27 cellular contexts compared by ENCODE assay signal in the genomic region with DNA sequence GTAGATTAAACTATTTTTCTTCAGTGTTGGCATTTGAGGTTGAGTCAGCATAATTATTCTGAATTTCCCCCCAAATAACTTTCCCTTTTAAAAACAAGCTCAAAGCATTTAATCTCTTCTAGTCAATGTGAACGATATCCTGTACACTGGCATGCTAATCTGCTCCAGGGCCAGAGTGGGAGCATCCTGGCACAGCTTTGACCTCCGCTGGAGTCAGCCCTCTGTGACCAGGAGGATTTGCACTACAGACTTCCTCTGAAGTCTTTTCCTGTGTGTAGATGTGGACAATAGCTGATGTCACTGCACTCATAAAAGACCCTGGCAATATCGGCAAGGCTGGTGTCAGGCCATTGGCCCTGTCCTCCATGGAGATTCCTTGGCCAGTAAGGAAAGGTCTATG.
DNase-seq lines count a peak whose midpoint lies in the region; ATAC-seq, FAIRE-seq and TF ChIP-seq lines count a peak whose summit lies in the region.
"Had no signal": no experiment of that assay in that cellular context is flagged by ENCODE, and none has a peak within 500 bp of the region (broad histone marks: within the 10 kb centered on the region; RNA-seq: fewer than 3 reads in every experiment).

No MANE protein-coding gene starts in this region.

- no peak overlapping the region for H3K56ac ChIP-seq in mesendoderm (ENCODE audit: low read length)

- DNase-seq in A549 (ENCODE audit: low read depth in 1 of 2, low spot score in 1 of 2) (no peak), K562 (ENCODE audit: extremely low read depth in 1 of 4, low spot score in 3 of 4) (no peak), mesendoderm (no peak), trophoblast cell (no peak), WERI-Rb-1 (no peak), T-helper 17 cell (no peak), natural killer cell (no peak), NCI-H2227 (lab: John Stamatoyannopoulos, UW; ENCODE audit: unreplicated experiment) (no peak)
- DNase-seq: ACHN; AML-193; BE2C; CD4-positive, alpha-beta T cell; CD8-positive, alpha-beta memory T cell; DMS 273 treated with DMSO at 0.1 percent for 48 hours; DMS79; GF-D8; HFFc6 had no signal

- peaks cover 0 to 2% of the 10 kb centered on the region in 2 donors for H3K9me3 Mint-ChIP-seq in natural killer cell
- H3K9me3 Mint-ChIP-seq: GM23338 had no signal

- no peak overlapping the region for H3K18ac ChIP-seq in mesendoderm (ENCODE audit: low read length)
- H3K18ac ChIP-seq in trophoblast cell (ENCODE audit: low read length) = no peak overlapping the region

- H3K27me3 ChIP-seq in K562 (ENCODE audit: control insufficient read depth in 2 of 2, insufficient read depth in 2 of 2, low read length in 2 of 2) (no peaks in the 10 kb centered on the region), mesendoderm (ENCODE audit: insufficient read depth, low read length, poor library complexity) (no peaks in the 10 kb centered on the region), trophoblast cell (ENCODE audit: insufficient read depth, low read length) (no peaks in the 10 kb centered on the region), WERI-Rb-1 (ENCODE audit: insufficient read depth, low read depth, severe bottlenecking) (no peaks in the 10 kb centered on the region)
- H3K27me3 ChIP-seq: BE2C; BLaER1 treated with 17β-estradiol and CSF1 and Interleukin-3, amounts not matched to agents 10 nM and 100 nM had no signal

- H3K9me3 ChIP-seq in A549 (no peaks in the 10 kb centered on the region), K562 (replicated peaks; ENCODE audit: control insufficient read depth, insufficient read depth, low read depth, low read length) (no peaks in the 10 kb centered on the region), trophoblast cell (ENCODE audit: insufficient read depth, low read depth, low read length) (no peaks in the 10 kb centered on the region), WERI-Rb-1 (ENCODE audit: severe bottlenecking) (no peaks in the 10 kb centered on the region), T-helper 17 cell (ENCODE audit: control insufficient read depth, low read length, poor library complexity, severe bottlenecking) (no peaks in the 10 kb centered on the region)
- H3K9me3 ChIP-seq: BE2C; BLaER1 treated with 17β-estradiol and CSF1 and Interleukin-3, amounts not matched to agents 10 nM and 100 nM; HAP-1 had no signal

- no peak overlapping the region for H4K8ac ChIP-seq in mesendoderm (ENCODE audit: low read depth, low read length)
- no peak overlapping the region for H4K8ac ChIP-seq in trophoblast cell (ENCODE audit: low read depth, low read length)

- no peak overlapping the region for H3K27ac Mint-ChIP-seq in T-helper 17 cell
- H3K27ac Mint-ChIP-seq in natural killer cell = no peak overlapping the region
- H3K27ac Mint-ChIP-seq: CD14-positive monocyte; CD4-positive, alpha-beta T cell; CD8-positive, alpha-beta memory T cell; GM23338; HFFc6 had no signal

- H3K36me3 ChIP-seq in K562 (ENCODE audit: control insufficient read depth, insufficient read depth, low read length) = no peaks in the 10 kb centered on the region
- no peaks in the 10 kb centered on the region for H3K36me3 ChIP-seq in mesendoderm (ENCODE audit: control insufficient read depth, insufficient read depth, low read length)
- H3K36me3 ChIP-seq in trophoblast cell (ENCODE audit: control insufficient read depth in 1 of 2, insufficient read depth in 2 of 2, low read length in 2 of 2) = no peaks in the 10 kb centered on the region
- H3K36me3 ChIP-seq in WERI-Rb-1 = no peaks in the 10 kb centered on the region
- H3K36me3 ChIP-seq: BE2C; BLaER1 treated with 17β-estradiol and CSF1 and Interleukin-3, amounts not matched to agents 10 nM and 100 nM; HAP-1 had no signal

- no peaks in the 10 kb centered on the region for H3K9me1 ChIP-seq in K562 (ENCODE audit: control insufficient read depth, insufficient read depth, low read length)

- TF ChIP-seq EP300 in A549 (IDR thresholded peaks at IDR 0.05) (no peak), K562 (IDR thresholded peaks at IDR 0.05; ENCODE audit: low read length) (no peak)

- H3K4me1 Mint-ChIP-seq in T-helper 17 cell = no peaks in the 10 kb centered on the region
- no peaks in the 10 kb centered on the region for H3K4me1 Mint-ChIP-seq in natural killer cell
- H3K4me1 Mint-ChIP-seq: CD14-positive monocyte; CD8-positive, alpha-beta memory T cell had no signal

- H3K79me2 ChIP-seq in K562 (ENCODE audit: control insufficient read depth, insufficient read depth, low read length) (no peaks in the 10 kb centered on the region), mesendoderm (ENCODE audit: control insufficient read depth, insufficient read depth, low read length) (no peaks in the 10 kb centered on the region), trophoblast cell (ENCODE audit: control insufficient read depth, insufficient read depth, low read length, poor library complexity) (no peaks in the 10 kb centered on the region)

- H3K4me1 ChIP-seq in A549 (no peaks in the 10 kb centered on the region), K562 (replicated peaks in 1 of 2; ENCODE audit: control insufficient read depth in 2 of 2, insufficient read depth in 2 of 2, low read length in 2 of 2) (no peaks in the 10 kb centered on the region), mesendoderm (ENCODE audit: control insufficient read depth, low read depth, low read length) (no peaks in the 10 kb centered on the region), trophoblast cell (ENCODE audit: control insufficient read depth in 1 of 2, insufficient read depth in 2 of 2, low read length in 2 of 2) (no peaks in the 10 kb centered on the region)
- H3K4me1 ChIP-seq: BE2C, HAP-1 had no signal

- H3K4me3 ChIP-seq in A549 (no peak overlapping the region), K562 (no peak overlapping the region), mesendoderm (ENCODE audit: low read length) (no peak overlapping the region), trophoblast cell (ENCODE audit: low read depth, low read length) (no peak overlapping the region), WERI-Rb-1 (ENCODE audit: low read depth, low read length) (no peak overlapping the region)
- H3K4me3 ChIP-seq: BLaER1 treated with 17β-estradiol and CSF1 and Interleukin-3, amounts not matched to agents 10 nM and 100 nM; GM23338; HAP-1 had no signal

- H3K14ac ChIP-seq in trophoblast cell (ENCODE audit: low read length) = no peak overlapping the region

- H3K9ac ChIP-seq in K562 (ENCODE audit: insufficient read depth in 1 of 2, low read depth in 2 of 2, low read length in 2 of 2) (no peak overlapping the region), mesendoderm (ENCODE audit: low read length) (no peak overlapping the region), trophoblast cell (ENCODE audit: low read length) (peak overlapping the region; percentile 8)
- H3K9ac ChIP-seq: BLaER1 treated with 17β-estradiol and CSF1 and Interleukin-3, amounts not matched to agents 10 nM and 100 nM had no signal

- WGBS in A549 (ENCODE audit: missing lambda C conversion rate) = 13% methylated on average over 3 of the region's 3 CpGs
- 3% methylated on average over 3 of the region's 3 CpGs for WGBS in K562 (ENCODE audit: insufficient coverage, low coverage, missing lambda C conversion rate)
- WGBS in mesendoderm (ENCODE audit: extremely low coverage, insufficient coverage, low lambda C conversion rate) = no CpG with 5 or more reads among the region's 3 CpGs
- no CpG with 5 or more reads among the region's 3 CpGs for WGBS in trophoblast cell (ENCODE audit: extremely low coverage, insufficient coverage, insufficient read length)

- no peak for TF ChIP-seq POLR2A in A549 (IDR thresholded peaks at IDR 0.05; ENCODE audit: low read length)
- no peak for TF ChIP-seq POLR2A in K562 (conservative IDR thresholded peaks at IDR 0.05)

- TF ChIP-seq CTCF in A549 (IDR thresholded peaks at IDR 0.05) (no peak), K562 (IDR thresholded peaks at IDR 0.05 in 2 of 3, conservative IDR thresholded peaks at IDR 0.05 in 1 of 3; ENCODE audit: insufficient read depth in 2 of 3, low read depth in 1 of 3, low read length in 3 of 3) (no peak), WERI-Rb-1 (IDR thresholded peaks at IDR 0.05; ENCODE audit: low read depth, low read length) (no peak), natural killer cell (IDR thresholded peaks at IDR 0.05) (no peak)

- intact Hi-C loops in K562 (cut with micrococcal nuclease) = no loop called here
- intact Hi-C loops in natural killer cell (cut with micrococcal nuclease) = no loop called here

- H3K4me3 Mint-ChIP-seq in T-helper 17 cell (no peak overlapping the region), natural killer cell (no peak overlapping the region)
- H3K4me3 Mint-ChIP-seq: CD14-positive monocyte; CD4-positive, alpha-beta T cell; GM23338; HFFc6 had no signal

- H4K5ac ChIP-seq in mesendoderm (ENCODE audit: low read length) = no peak overlapping the region

- H2BK15ac ChIP-seq in mesendoderm (replicated peaks; ENCODE audit: low read depth) = no peak overlapping the region

- H3K23ac ChIP-seq in mesendoderm (ENCODE audit: low read length) (no peak overlapping the region), trophoblast cell (ENCODE audit: low read length) (no peak overlapping the region)

- H3K79me1 ChIP-seq in mesendoderm (ENCODE audit: low read length) (no peaks in the 10 kb centered on the region), trophoblast cell (ENCODE audit: low read length) (no peaks in the 10 kb centered on the region)

- no peaks in the 10 kb centered on the region for H4K20me1 ChIP-seq in K562 (replicated peaks; ENCODE audit: control insufficient read depth, insufficient read depth, low read length)
- H4K20me1 ChIP-seq: BLaER1 treated with 17β-estradiol and CSF1 and Interleukin-3, amounts not matched to agents 10 nM and 100 nM had no signal

- no peak overlapping the region for H2AK5ac ChIP-seq in mesendoderm (ENCODE audit: low read length)
- H2AK5ac ChIP-seq in trophoblast cell (ENCODE audit: low read length) = no peak overlapping the region

- no peak overlapping the region for H3K4me2 ChIP-seq in A549
- no peak overlapping the region for H3K4me2 ChIP-seq in K562 (ENCODE audit: insufficient read depth, low read length)
- no peak overlapping the region for H3K4me2 ChIP-seq in mesendoderm (ENCODE audit: low read length)
- H3K4me2 ChIP-seq in trophoblast cell (ENCODE audit: low read length) = no peak overlapping the region
- H3K4me2 ChIP-seq: GM23338 had no signal

- BruUV-seq in K562 (replicated peaks; lab: Mats Ljungman, UMichigan) = no TSS peak

- H4K12ac ChIP-seq in trophoblast cell (ENCODE audit: low read depth, low read length) = no peak overlapping the region

- H2BK120ac ChIP-seq in mesendoderm (ENCODE audit: low read depth, low read length) = no peak overlapping the region
- H2BK120ac ChIP-seq in trophoblast cell (ENCODE audit: insufficient read depth, low read length, poor library complexity) = no peak overlapping the region

- TF ChIP-seq RAD21 in A549 (conservative IDR thresholded peaks at IDR 0.05 in 1 of 2, IDR thresholded peaks at IDR 0.05 in 1 of 2) (no peak), K562 (CRISPR knock-in tag; conservative IDR thresholded peaks at IDR 0.05 in 1 of 2, IDR thresholded peaks at IDR 0.05 in 1 of 2) (no peak)

- FAIRE-seq in A549 (lab: Jason Lieb, UNC) = no peak
- FAIRE-seq in K562 (lab: Jason Lieb, UNC) = no peak
- FAIRE-seq: A204.1, D721Med, GM12891, GM18507, H54 had no signal

- H2BK12ac ChIP-seq in trophoblast cell (ENCODE audit: low read length) = no peak overlapping the region

- peak overlapping the region; percentile 52 for H3K4ac ChIP-seq in mesendoderm (ENCODE audit: low read depth, low read length)
- H3K4ac ChIP-seq in trophoblast cell (ENCODE audit: low read depth, low read length) = no peak overlapping the region

- no peak overlapping the region for H2BK5ac ChIP-seq in mesendoderm (ENCODE audit: low read length)
- H2BK5ac ChIP-seq in trophoblast cell (ENCODE audit: low read depth, low read length, poor library complexity) = no peak overlapping the region

- H3K27me3 Mint-ChIP-seq in T-helper 17 cell = no peaks in the 10 kb centered on the region
- H3K27me3 Mint-ChIP-seq in natural killer cell (ENCODE audit: low read depth in 2 of 2) = no peaks in the 10 kb centered on the region
- H3K27me3 Mint-ChIP-seq: CD4-positive, alpha-beta T cell; CD8-positive, alpha-beta memory T cell had no signal

- CTCF ChIA-PET in A549 (lab: Yijun Ruan, JAX) (no interaction called here), K562 (lab: Yijun Ruan, JAX; ENCODE audit: low intra/inter-chr PET ratio) (no interaction called here)

- no peak overlapping the region for H2AFZ ChIP-seq in K562 (ENCODE audit: low read depth, low read length)
- H2AFZ ChIP-seq in trophoblast cell (ENCODE audit: insufficient read depth, low read length, poor library complexity) = no peak overlapping the region
- H2AFZ ChIP-seq: GM23338 had no signal

- in situ Hi-C loops in K562 (cut with MboI) = no loop called here

- no peaks in the 10 kb centered on the region for H3K36me3 Mint-ChIP-seq in T-helper 17 cell (ENCODE audit: low read depth)
- H3K36me3 Mint-ChIP-seq in natural killer cell = no peaks in the 10 kb centered on the region
- H3K36me3 Mint-ChIP-seq: CD14-positive monocyte; CD8-positive, alpha-beta memory T cell had no signal

- ATAC-seq in A549 (no peak), K562 (no peak), T-helper 17 cell (no peak), natural killer cell (no peak)
- ATAC-seq: GM23338 had no signal

- POLR2A ChIA-PET in A549 (lab: Yijun Ruan, JAX) = no interaction called here
- POLR2A ChIA-PET in K562 (lab: Yijun Ruan, JAX) = no interaction called here

- H3K27ac ChIP-seq in A549 (no peak overlapping the region), K562 (ENCODE audit: extremely low read depth, low read depth, low read length) (no peak overlapping the region), mesendoderm (ENCODE audit: low read depth, low read length) (no peak overlapping the region), trophoblast cell (ENCODE audit: low read depth, low read length) (no peak overlapping the region), WERI-Rb-1 (no peak overlapping the region)
- H3K27ac ChIP-seq: 22Rv1; BLaER1 treated with 17β-estradiol and CSF1 and Interleukin-3, amounts not matched to agents 10 nM and 100 nM had no signal

- H4K91ac ChIP-seq in trophoblast cell (ENCODE audit: low read depth, low read length) = no peak overlapping the region

Comparison
In these comparisons a context has a peak if more than half of its experiments do, and no peak if none do; other contexts are left out.
1. Of the 35 proteins assayed by ChIP-seq in both K562 and A549: peak only in K562: none; only in A549: MAFK; in both: none; in neither: 34.